Comparison of ENCODE assay signal across 18 cellular contexts in the genomic region with DNA sequence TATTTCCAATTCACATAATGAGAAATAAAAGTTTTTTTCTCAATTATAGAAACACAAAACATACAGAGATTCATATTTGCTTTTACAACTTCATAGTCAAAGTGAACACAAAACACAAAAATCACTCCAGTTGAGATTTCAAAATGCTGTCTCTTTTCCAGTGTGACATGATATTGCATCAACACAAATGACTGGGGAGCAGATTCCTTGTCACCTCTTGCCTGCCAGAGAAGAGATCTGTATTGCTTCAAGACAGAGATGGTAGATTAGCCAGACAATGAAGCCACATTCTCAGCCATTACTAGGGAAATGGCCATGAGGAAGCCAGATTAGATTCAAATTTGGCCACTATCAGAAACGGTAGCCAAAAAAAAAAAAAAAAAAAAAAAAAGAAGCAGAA.
"Had no signal": no experiment of that assay in that cellular context is flagged by ENCODE, and none has a peak within 500 bp of the region (broad histone marks: within the 10 kb centered on the region; RNA-seq: fewer than 3 reads in every experiment).

No MANE protein-coding gene starts in this region.

- H2AFZ ChIP-seq: hepatocyte had no signal

- H3K4me2 ChIP-seq: hepatocyte had no signal

- H3K4me3 ChIP-seq: hepatocyte, left ventricle myocardium inferior, ovary, sigmoid colon, testis, upper lobe of right lung had no signal

- H3K36me3 Mint-ChIP-seq: brain, memory B cell, T-cell had no signal

- H3K27ac Mint-ChIP-seq: brain; memory B cell; stimulated activated naive CD8-positive, alpha-beta T cell treated with anti-CD3 and anti-CD28 coated beads, Interleukin-15, Interleukin-2, amounts not matched to agents 100 ng/mL and 50 ng/mL, for 24 hours; T-cell had no signal

- DNase-seq: activated naive CD4-positive, alpha-beta T cell treated with anti-CD3 and anti-CD28 coated beads, Interleukin-2, amount 50 U/mL, for 16 hours; activated T-cell treated with anti-CD3 and anti-CD28 coated beads, Interleukin-2, amount 50 U/mL, for 1 hour; amniotic stem cell; dermis blood vessel endothelial cell; left ventricle myocardium inferior; ovary; sigmoid colon; stimulated activated CD4-positive, alpha-beta T cell treated with anti-CD3 and anti-CD28 coated beads, Interleukin-2, amount 100 ng/mL, for 24 hours; T-cell; T1000; testis; upper lobe of right lung had no signal

- H3K27me3 Mint-ChIP-seq: memory B cell; stimulated activated naive CD8-positive, alpha-beta T cell treated with anti-CD3 and anti-CD28 coated beads, Interleukin-15, Interleukin-2, amounts not matched to agents 100 ng/mL and 50 ng/mL, for 24 hours; T-cell had no signal

- H3K4me1 Mint-ChIP-seq: memory B cell, neural crest cell, T-cell had no signal

- ATAC-seq: activated CD4-positive, CD25-positive, alpha-beta regulatory T cell treated with anti-CD3 and anti-CD28 coated beads, Interleukin-2, amount 50 U/mL, for 24 hours; T-cell; upper lobe of right lung had no signal

- H3K36me3 ChIP-seq: left ventricle myocardium inferior, ovary, sigmoid colon, upper lobe of right lung had no signal

- H3K9me3 Mint-ChIP-seq: brain, neural crest cell had no signal

- H3K4me3 Mint-ChIP-seq: brain; memory B cell; neural crest cell; stimulated activated naive CD8-positive, alpha-beta T cell treated with anti-CD3 and anti-CD28 coated beads, Interleukin-15, Interleukin-2, amounts not matched to agents 100 ng/mL and 50 ng/mL, for 24 hours; T-cell had no signal

- H3K4me1 ChIP-seq: left ventricle myocardium inferior, sigmoid colon, testis, upper lobe of right lung had no signal

- H3K27me3 ChIP-seq: hepatocyte, ovary, sigmoid colon, testis, upper lobe of right lung had no signal

- H3K27ac ChIP-seq: hepatocyte, left ventricle myocardium inferior, ovary, sigmoid colon, testis, upper lobe of right lung had no signal

- H3K9me3 ChIP-seq: left ventricle myocardium inferior, ovary, sigmoid colon, testis, upper lobe of right lung had no signal
